In genomic region chr11:10584071-10584501, GRCh38 we compare ENCODE assay signal across 1 cellular context.
TF ChIP-seq lines count a peak whose summit lies in the region.

No MANE protein-coding gene starts in this region.

TF ChIP-seq in K562, 482 proteins besides CTCF, POLR2A, EP300 and RAD21 (continued from another document):
- TF ChIP-seq CBX1 (IDR thresholded peaks at IDR 0.05; ENCODE audit: low read depth) (no peak), ATF7 (IDR thresholded peaks at IDR 0.05) (0 out of 2 replicates have a peak, but pooled peaks have one; percentile 19), MLLT1 (IDR thresholded peaks at IDR 0.05) (peak in 1 of 2 experiments; percentile 79; a peak in 2 of 4 replicates), RFX1 (IDR thresholded peaks at IDR 0.05) (no peak), TCF3 (CRISPR knock-in tag; IDR thresholded peaks at IDR 0.05) (peak; percentile 83), IRF1 (CRISPR knock-in tag; IDR thresholded peaks at IDR 0.05; ENCODE audit: borderline replicate concordance) (no peak), MED1 (CRISPR knock-in tag; IDR thresholded peaks at IDR 0.05; ENCODE audit: borderline replicate concordance) (no peak), COPS2 (conservative IDR thresholded peaks at IDR 0.05) (no peak), ESRRA (IDR thresholded peaks at IDR 0.05; ENCODE audit: borderline replicate concordance, low read depth) (peak; percentile 59; the same call in 1 of the 2 replicates), MTA2 (IDR thresholded peaks at IDR 0.05; ENCODE audit: low read depth) (peak; percentile 56; the same call in 1 of the 2 replicates), KDM1A (IDR thresholded peaks at IDR 0.05) (peak in 1 of 2 experiments; percentile 16; a peak in 1 of 4 replicates), SRSF9 (IDR thresholded peaks at IDR 0.05; ENCODE audit: borderline replicate concordance, low read depth, low read length) (no peak), SMARCE1 (IDR thresholded peaks at IDR 0.05) (peak; percentile 62; the same call in 1 of the 2 replicates), POLR2AphosphoS2 (IDR thresholded peaks at IDR 0.05; ENCODE audit: low read length) (no peak), SMARCA4 (IDR thresholded peaks at IDR 0.05) (peak; percentile 69), LARP7 (IDR thresholded peaks at IDR 0.05) (no peak), DACH1 (IDR thresholded peaks at IDR 0.05; ENCODE audit: partially characterized antibody) (peak; percentile 79), MNT (conservative IDR thresholded peaks at IDR 0.05) (0 out of 4 replicates have a peak, but pooled peaks of 1 of the 2 experiments have one; percentile 17), MEIS2 (IDR thresholded peaks at IDR 0.05; ENCODE audit: partially characterized antibody) (peak; percentile 13), SUPT5H (IDR thresholded peaks at IDR 0.05) (no peak), CBFA2T3 (IDR thresholded peaks at IDR 0.05) (peak; percentile 67), NCOR1 (IDR thresholded peaks at IDR 0.05) (0 out of 2 replicates have a peak, but pooled peaks have one; percentile 8), GTF2B (IDR thresholded peaks at IDR 0.05; ENCODE audit: extremely low read depth, insufficient read length) (no peak), MEF2D (tag; conservative IDR thresholded peaks at IDR 0.05; ENCODE audit: low read depth) (peak; percentile 83), TAL1 (IDR thresholded peaks at IDR 0.05) (peak; percentile 55), NCOA2 (IDR thresholded peaks at IDR 0.05; ENCODE audit: partially characterized antibody in 2 of 2) (no peak), CREB5 (CRISPR knock-in tag; IDR thresholded peaks at IDR 0.05) (no peak), CLOCK (CRISPR knock-in tag; IDR thresholded peaks at IDR 0.05; ENCODE audit: borderline replicate concordance) (no peak), ZZZ3 (IDR thresholded peaks at IDR 0.05) (no peak), GABPA (tag; conservative IDR thresholded peaks at IDR 0.05; ENCODE audit: low read depth) (no peak), ARID1B (IDR thresholded peaks at IDR 0.05) (peak; percentile 84)
